28 cellular contexts compared by ENCODE assay signal in the genomic region with DNA sequence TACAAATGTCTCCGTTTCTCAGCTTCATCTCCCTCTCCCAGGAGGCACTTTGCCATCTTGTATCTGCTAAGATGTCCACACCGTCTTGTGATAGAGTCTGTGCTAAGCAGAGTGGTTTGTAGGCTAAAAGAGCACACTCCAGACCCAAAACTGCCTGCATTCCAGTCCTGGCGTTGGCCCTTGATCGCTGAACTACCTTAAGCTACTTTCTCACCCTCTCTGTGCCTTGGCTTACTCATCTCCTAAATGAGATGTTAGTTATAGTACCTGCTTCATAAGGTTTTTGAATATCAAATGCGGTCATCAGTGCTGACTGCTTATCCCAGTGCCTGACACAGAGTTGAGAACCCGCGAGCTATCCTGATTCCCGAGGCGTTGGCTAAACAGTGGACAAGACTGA. TPM values are rescaled to one million over a fixed set of nuclear protein-coding genes. Genes with fewer than 3 reads are reported as not detected.
"Had no signal": no experiment of that assay in that cellular context is flagged by ENCODE, and none has a peak within 500 bp of the region (broad histone marks: within the 10 kb centered on the region; RNA-seq: fewer than 3 reads in every experiment).

No MANE protein-coding gene starts in this region.

- DNase-seq: activated CD4-positive, alpha-beta T cell treated with anti-CD3 and anti-CD28 coated beads, Interleukin-2, amount 10 ng/mL, durations not matched to agents 24 days and 14 days; activated CD4-positive, alpha-beta T cell treated with anti-CD3 and anti-CD28 coated beads, Interleukin-2, amount 50 U/mL, for 4 hours; activated CD8-positive, alpha-beta T cell treated with anti-CD3 and anti-CD28 coated beads for 36 hours; activated gamma-delta T cell; activated naive CD4-positive, alpha-beta T cell treated with Interleukin-2 at 50 U/mL for 16 hours; activated T-cell treated with anti-CD3 and anti-CD28 coated beads, Interleukin-2, amount 50 U/mL, for 1 hour; activated T-cell treated with anti-CD3 and anti-CD28 coated beads, Interleukin-2, amount 50 U/mL, for 72 hours; amniotic stem cell; Kasumi-1; MG63; NCI-H1048; NCI-H1105 treated with DMSO at 0.1 percent for 48 hours; NCI-H1436; NCI-H1694; NCI-H1930; NCI-H2081 treated with DMSO at 0.1 percent for 48 hours; NCI-H345; NCI-H524 treated with DMSO at 0.1 percent for 48 hours; SHP77; SJCRH30; T1000; WERI-Rb-1 had no signal

- H3K4me1 ChIP-seq: ascending aorta had no signal

- ATAC-seq: activated CD8-positive, alpha-beta T cell treated with anti-CD3 and anti-CD28 coated beads for 36 hours; activated T-cell treated with anti-CD3 and anti-CD28 coated beads, Interleukin-2, amount 50 U/mL, for 72 hours; Panc1 had no signal

- H3K9me3 ChIP-seq: ascending aorta, MG63, SJCRH30 had no signal

- H3K9me3 Mint-ChIP-seq: activated CD8-positive, alpha-beta T cell treated with anti-CD3 and anti-CD28 coated beads for 36 hours; activated naive CD4-positive, alpha-beta T cell treated with anti-CD3 and anti-CD28 coated beads, Interleukin-2, amount 50 U/mL, for 24 hours; activated T-cell treated with anti-CD3 and anti-CD28 coated beads, Interleukin-2, amount 50 U/mL, for 72 hours; activated T-helper 2 cell treated with anti-CD3 and anti-CD28 coated beads, Interferon-gamma antibody, Interleukin-2, Interleukin-4, amounts not matched to agents 10 μg/mL and 5 μg/mL and 100 μg/mL, durations not matched to agents 14 hours and 24 hours and 36 hours had no signal

- H3K27me3 Mint-ChIP-seq: activated CD4-positive, alpha-beta T cell treated with anti-CD3 and anti-CD28 coated beads, Interleukin-2, amount 10 ng/mL, durations not matched to agents 24 days and 14 days; activated CD8-positive, alpha-beta T cell treated with anti-CD3 and anti-CD28 coated beads for 36 hours; activated naive CD4-positive, alpha-beta T cell treated with anti-CD3 and anti-CD28 coated beads, Interleukin-2, amount 50 U/mL, for 24 hours had no signal

- H3K4me3 Mint-ChIP-seq: activated CD4-positive, alpha-beta T cell treated with anti-CD3 and anti-CD28 coated beads, Interleukin-2, amount 10 ng/mL, durations not matched to agents 24 days and 14 days; activated CD8-positive, alpha-beta T cell treated with anti-CD3 and anti-CD28 coated beads for 36 hours; activated naive CD4-positive, alpha-beta T cell treated with anti-CD3 and anti-CD28 coated beads, Interleukin-2, amount 50 U/mL, for 24 hours; activated T-cell treated with anti-CD3 and anti-CD28 coated beads, Interleukin-2, amount 50 U/mL, for 72 hours had no signal

- H3K27ac Mint-ChIP-seq: activated CD4-positive, alpha-beta T cell treated with anti-CD3 and anti-CD28 coated beads, Interleukin-2, amount 10 ng/mL, durations not matched to agents 24 days and 14 days; activated CD8-positive, alpha-beta T cell treated with anti-CD3 and anti-CD28 coated beads for 36 hours; activated naive CD4-positive, alpha-beta T cell treated with anti-CD3 and anti-CD28 coated beads, Interleukin-2, amount 50 U/mL, for 24 hours; activated T-cell treated with anti-CD3 and anti-CD28 coated beads, Interleukin-2, amount 50 U/mL, for 72 hours; activated T-helper 2 cell treated with anti-CD3 and anti-CD28 coated beads, Interferon-gamma antibody, Interleukin-2, Interleukin-4, amounts not matched to agents 10 μg/mL and 5 μg/mL and 100 μg/mL, durations not matched to agents 14 hours and 24 hours and 36 hours had no signal

- H3K27me3 ChIP-seq: ascending aorta, MG63, SJCRH30 had no signal

- H3K4me3 ChIP-seq: ascending aorta, cardiac muscle cell, MG63, SJCRH30, SK-N-MC had no signal

- H3K36me3 ChIP-seq: ascending aorta, cardiac muscle cell, SJCRH30, WERI-Rb-1 had no signal

- H3K27ac ChIP-seq: ascending aorta, cardiac muscle cell, SJCRH30, SK-N-MC, WERI-Rb-1 had no signal

RNA-seq across cellular contexts. Expression of gene CASS4, which starts 14.0 kb away (rescaled TPM):
- polyA plus RNA-seq: cardiac muscle cell had no signal

RNA-seq across cellular contexts. Expression of gene AURKA, which starts 34.0 kb away (rescaled TPM):
- total RNA-seq: ascending aorta had no signal
